1 cellular context compared by ENCODE assay signal in the genomic region with DNA sequence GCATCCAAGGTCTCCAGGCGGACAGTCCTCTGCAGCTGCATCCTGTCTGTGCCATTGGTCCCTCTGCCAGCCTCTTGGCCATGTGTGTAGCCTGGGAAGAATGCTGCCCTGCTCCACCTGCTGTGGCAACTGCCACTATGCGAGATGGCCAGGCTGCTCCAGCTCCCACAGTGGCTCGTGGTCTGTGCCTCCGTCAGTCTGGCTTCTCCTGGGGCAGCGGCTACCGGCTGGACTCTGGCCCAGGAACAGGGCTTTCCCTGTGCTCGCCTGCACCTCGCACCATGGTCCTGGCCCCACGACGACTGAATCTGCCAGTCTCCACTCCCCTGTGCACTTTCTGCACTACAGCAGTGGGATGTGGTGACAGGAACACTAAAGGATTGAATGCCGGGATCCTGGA.
TF ChIP-seq lines count a peak whose summit lies in the region.

No MANE protein-coding gene starts in this region.

TF ChIP-seq in HepG2, 621 proteins besides CTCF, POLR2A, EP300 and RAD21 (continued from another document):
- TF ChIP-seq, protein P1, sequence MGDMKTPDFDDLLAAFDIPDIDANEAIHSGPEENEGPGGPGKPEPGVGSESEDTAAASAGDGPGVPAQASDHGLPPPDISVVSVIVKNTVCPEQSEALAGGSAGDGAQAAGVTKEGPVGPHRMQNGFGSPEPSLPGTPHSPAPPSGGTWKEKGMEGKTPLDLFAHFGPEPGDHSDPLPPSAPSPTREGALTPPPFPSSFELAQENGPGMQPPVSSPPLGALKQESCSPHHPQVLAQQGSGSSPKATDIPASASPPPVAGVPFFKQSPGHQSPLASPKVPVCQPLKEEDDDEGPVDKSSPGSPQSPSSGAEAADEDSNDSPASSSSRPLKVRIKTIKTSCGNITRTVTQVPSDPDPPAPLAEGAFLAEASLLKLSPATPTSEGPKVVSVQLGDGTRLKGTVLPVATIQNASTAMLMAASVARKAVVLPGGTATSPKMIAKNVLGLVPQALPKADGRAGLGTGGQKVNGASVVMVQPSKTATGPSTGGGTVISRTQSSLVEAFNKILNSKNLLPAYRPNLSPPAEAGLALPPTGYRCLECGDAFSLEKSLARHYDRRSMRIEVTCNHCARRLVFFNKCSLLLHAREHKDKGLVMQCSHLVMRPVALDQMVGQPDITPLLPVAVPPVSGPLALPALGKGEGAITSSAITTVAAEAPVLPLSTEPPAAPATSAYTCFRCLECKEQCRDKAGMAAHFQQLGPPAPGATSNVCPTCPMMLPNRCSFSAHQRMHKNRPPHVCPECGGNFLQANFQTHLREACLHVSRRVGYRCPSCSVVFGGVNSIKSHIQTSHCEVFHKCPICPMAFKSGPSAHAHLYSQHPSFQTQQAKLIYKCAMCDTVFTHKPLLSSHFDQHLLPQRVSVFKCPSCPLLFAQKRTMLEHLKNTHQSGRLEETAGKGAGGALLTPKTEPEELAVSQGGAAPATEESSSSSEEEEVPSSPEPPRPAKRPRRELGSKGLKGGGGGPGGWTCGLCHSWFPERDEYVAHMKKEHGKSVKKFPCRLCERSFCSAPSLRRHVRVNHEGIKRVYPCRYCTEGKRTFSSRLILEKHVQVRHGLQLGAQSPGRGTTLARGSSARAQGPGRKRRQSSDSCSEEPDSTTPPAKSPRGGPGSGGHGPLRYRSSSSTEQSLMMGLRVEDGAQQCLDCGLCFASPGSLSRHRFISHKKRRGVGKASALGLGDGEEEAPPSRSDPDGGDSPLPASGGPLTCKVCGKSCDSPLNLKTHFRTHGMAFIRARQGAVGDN (CRISPR knock-in tag; IDR thresholded peaks at IDR 0.05), result peak; percentile 79
- TF ChIP-seq ZNF235 (CRISPR knock-in tag; IDR thresholded peaks at IDR 0.05; ENCODE audit: borderline replicate concordance), result no peak
- TF ChIP-seq SRY (CRISPR knock-in tag; IDR thresholded peaks at IDR 0.05), result peak; percentile 36; the same call in 1 of the 2 replicates
- TF ChIP-seq TFDP1 (CRISPR knock-in tag; IDR thresholded peaks at IDR 0.05; ENCODE audit: borderline replicate concordance), result 0 out of 2 replicates have a peak, but pooled peaks have one; percentile 20
